Comparison of ENCODE assay signal across 27 cellular contexts in the genomic region with DNA sequence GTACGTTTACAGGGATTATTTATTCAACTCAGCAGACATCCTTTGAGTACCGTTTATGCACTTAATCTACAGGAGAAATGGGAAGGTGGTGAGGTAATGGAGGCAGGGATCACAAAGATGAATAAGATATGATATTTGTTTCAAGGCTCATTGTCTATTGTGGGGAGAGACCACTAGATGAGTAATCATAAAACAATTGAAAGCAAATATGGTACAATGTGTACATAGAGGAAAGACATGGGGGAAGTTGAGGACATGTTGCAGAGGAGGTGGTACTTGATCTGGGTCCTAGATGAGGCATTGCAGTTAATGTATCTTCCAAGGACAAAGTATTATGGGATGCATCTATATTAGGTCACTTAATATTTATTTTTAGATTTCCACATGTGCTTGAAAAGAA. TPM values are rescaled to one million over a fixed set of nuclear protein-coding genes. Genes with fewer than 3 reads are reported as not detected.
"Had no signal": no experiment of that assay in that cellular context is flagged by ENCODE, and none has a peak within 500 bp of the region (broad histone marks: within the 10 kb centered on the region; RNA-seq: fewer than 3 reads in every experiment).

No MANE protein-coding gene starts in this region.

- H3K9me3 ChIP-seq: esophagus muscularis mucosa, gastrocnemius medialis, spleen, testis, transverse colon, vagina had no signal

- H3K4me1 ChIP-seq: esophagus muscularis mucosa, gastrocnemius medialis, spleen, testis, transverse colon, vagina had no signal

- H3K27me3 ChIP-seq: brain microvascular endothelial cell, esophagus muscularis mucosa, gastrocnemius medialis, hepatocyte, testis, vagina had no signal

- H3K27ac ChIP-seq: brain microvascular endothelial cell, esophagus muscularis mucosa, gastrocnemius medialis, hepatocyte, spleen, testis, transverse colon, vagina had no signal

- ATAC-seq: activated CD4-positive, alpha-beta T cell treated with anti-CD3 and anti-CD28 coated beads for 36 hours; activated CD8-positive, alpha-beta memory T cell treated with anti-CD3 and anti-CD28 coated beads, Interleukin-2, amount 10 ng/mL, durations not matched to agents 7 days and 5 days; activated CD8-positive, alpha-beta T cell treated with anti-CD3 and anti-CD28 coated beads, Interleukin-2, amount 10 ng/mL, durations not matched to agents 7 days and 5 days; activated T-cell treated with anti-CD3 and anti-CD28 coated beads, Interleukin-2, amount 50 U/mL, for 72 hours; gastrocnemius medialis; left cardiac atrium; left ventricle myocardium superior; right cardiac atrium had no signal

- H3K36me3 ChIP-seq: brain microvascular endothelial cell, esophagus muscularis mucosa, gastrocnemius medialis, spleen, transverse colon, vagina had no signal

- H3K4me3 ChIP-seq: esophagus muscularis mucosa, gastrocnemius medialis, hepatocyte, spleen, testis, transverse colon, vagina had no signal

- DNase-seq: activated CD4-positive, alpha-beta T cell treated with anti-CD3 and anti-CD28 coated beads for 36 hours; activated CD4-positive, CD25-positive, alpha-beta regulatory T cell; activated CD8-positive, alpha-beta memory T cell treated with anti-CD3 and anti-CD28 coated beads, Interleukin-2, amount 10 ng/mL, durations not matched to agents 7 days and 5 days; activated CD8-positive, alpha-beta T cell treated with anti-CD3 and anti-CD28 coated beads, Interleukin-2, amount 10 ng/mL, durations not matched to agents 7 days and 5 days; activated naive CD4-positive, alpha-beta T cell treated with Interleukin-2 at 50 U/mL for 16 hours; activated T-cell treated with anti-CD3 and anti-CD28 coated beads, Interleukin-2, amount 50 U/mL, for 72 hours; brain microvascular endothelial cell; caudate nucleus; cortex of kidney; gastrocnemius medialis; left cardiac atrium; left ventricle myocardium superior; posterior cingulate gyrus; right cardiac atrium; spleen; stimulated activated naive CD4-positive, alpha-beta T cell treated with Interleukin-2 at 50 U/mL for 16 hours; testis; transverse colon had no signal

RNA-seq across cellular contexts. Expression of a gene that starts 31.3 kb away (rescaled TPM):
- total RNA-seq: activated CD4-positive, alpha-beta T cell treated with anti-CD3 and anti-CD28 coated beads for 36 hours; activated CD8-positive, alpha-beta memory T cell treated with anti-CD3 and anti-CD28 coated beads, Interleukin-2, amount 10 ng/mL, durations not matched to agents 7 days and 5 days; activated CD8-positive, alpha-beta T cell treated with anti-CD3 and anti-CD28 coated beads, Interleukin-2, amount 10 ng/mL, durations not matched to agents 7 days and 5 days; activated T-cell treated with anti-CD3 and anti-CD28 coated beads, Interleukin-2, amount 50 U/mL, for 72 hours; astrocyte; chondrocyte; esophagus muscularis mucosa; gastrocnemius medialis; hepatocyte; left cardiac atrium; left ventricle myocardium superior; lung microvascular endothelial cell; mucosa of gallbladder; osteoblast; right cardiac atrium; spleen; T-helper 1 cell treated with Interleukin-12 subunit alpha and Interleukin-12 subunit beta and Interleukin-4 antibody, amounts not matched to agents 30 ng/mL and 1 ng/mL, for 36 hours; transverse colon; vagina had no signal
